In the genomic region with DNA sequence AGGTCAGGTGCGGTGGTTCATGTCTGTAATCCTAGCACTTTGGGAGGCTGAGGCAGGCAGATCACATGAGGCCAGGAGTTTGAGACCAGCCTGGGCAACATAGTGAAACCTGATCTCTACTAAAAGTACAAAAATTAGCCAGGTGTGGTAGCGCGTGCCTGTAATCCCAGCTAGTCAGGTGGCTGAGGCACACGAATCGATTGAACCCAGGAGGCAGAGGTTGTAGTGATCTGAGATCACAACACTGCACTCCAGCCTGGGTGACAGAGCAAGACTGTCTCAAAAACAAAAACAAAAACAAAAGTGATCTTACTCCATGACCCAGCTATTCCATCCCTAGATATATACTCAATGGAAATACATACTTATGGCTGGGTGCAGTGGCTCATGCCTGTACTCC, we compare ENCODE assay signal across 6 cellular contexts.
A peak's percentile ranks its signal among the peaks of the same experiment; 100 is the strongest.
DNase-seq lines count a peak whose midpoint lies in the region; ATAC-seq lines count a peak whose summit lies in the region.
"Not testable (repeated sequence)": the region's sequence is repeated elsewhere in the genome, so short reads cannot be mapped to it uniquely, and the experiment has no call there.

No MANE protein-coding gene starts in this region.

- peak overlapping the region; percentile 21 for H3K4me3 Mint-ChIP-seq in activated CD8-positive, alpha-beta memory T cell treated with anti-CD3 and anti-CD28 coated beads, Interleukin-2, amount 10 ng/mL, durations not matched to agents 7 days and 5 days
- H3K4me3 Mint-ChIP-seq in natural killer cell treated with Interleukin-12 subunit alpha and Interleukin-12 subunit beta and Interleukin-15 and Interleukin-18, amount 100 ng/mL, for 72 hours, result peak overlapping the region; percentile 2

- CTCF ChIA-PET in activated CD8-positive, alpha-beta memory T cell treated with anti-CD3 and anti-CD28 coated beads, Interleukin-2, amount 10 ng/mL, durations not matched to agents 7 days and 5 days (lab: Charles Lee), result interaction anchor here (0.9 to 1.3 kb wide), 2 partner anchors 18 to 67 kb away, joined by 3 to 4 read pairs; no protein-coding TSS in a partner anchor

- peak overlapping the region; percentile 81 for H3K27ac Mint-ChIP-seq in activated CD8-positive, alpha-beta memory T cell treated with anti-CD3 and anti-CD28 coated beads, Interleukin-2, amount 10 ng/mL, durations not matched to agents 7 days and 5 days
- peak overlapping the region; percentile 4 to 14 for H3K27ac Mint-ChIP-seq in natural killer cell treated with Interleukin-12 subunit alpha and Interleukin-12 subunit beta and Interleukin-15 and Interleukin-18, amount 100 ng/mL, for 72 hours

- peaks cover 28% of the 10 kb centered on the region for H3K27me3 Mint-ChIP-seq in activated CD8-positive, alpha-beta memory T cell treated with anti-CD3 and anti-CD28 coated beads, Interleukin-2, amount 10 ng/mL, durations not matched to agents 7 days and 5 days
- not testable (repeated sequence) for H3K27me3 Mint-ChIP-seq in natural killer cell treated with Interleukin-12 subunit alpha and Interleukin-12 subunit beta and Interleukin-15 and Interleukin-18, amount 100 ng/mL, for 72 hours

- ATAC-seq in GM18868 (IDR thresholded peaks at IDR 0.05; ENCODE audit: unreplicated experiment) (peak; percentile 43), GM19463 (IDR thresholded peaks at IDR 0.05; ENCODE audit: unreplicated experiment) (peak; percentile 41), HG02678 (IDR thresholded peaks at IDR 0.05; ENCODE audit: unreplicated experiment) (peak; percentile 20)
- peak; percentile 57 for ATAC-seq in activated CD8-positive, alpha-beta memory T cell treated with anti-CD3 and anti-CD28 coated beads, Interleukin-2, amount 10 ng/mL, durations not matched to agents 7 days and 5 days
- peak in 1 of 2 donors; percentile 48 for ATAC-seq in natural killer cell treated with Interleukin-12 subunit alpha and Interleukin-12 subunit beta and Interleukin-15 and Interleukin-18, amount 100 ng/mL, for 72 hours

- peaks cover 14% of the 10 kb centered on the region for H3K4me1 Mint-ChIP-seq in activated CD8-positive, alpha-beta memory T cell treated with anti-CD3 and anti-CD28 coated beads, Interleukin-2, amount 10 ng/mL, durations not matched to agents 7 days and 5 days
- H3K4me1 Mint-ChIP-seq in natural killer cell treated with Interleukin-12 subunit alpha and Interleukin-12 subunit beta and Interleukin-15 and Interleukin-18, amount 100 ng/mL, for 72 hours (ENCODE audit: low read depth in 2 of 2), result peaks cover 10 to 21% of the 10 kb centered on the region in 2 donors

- H3K9me3 Mint-ChIP-seq in activated CD8-positive, alpha-beta memory T cell treated with anti-CD3 and anti-CD28 coated beads, Interleukin-2, amount 10 ng/mL, durations not matched to agents 7 days and 5 days (ENCODE audit: low read depth); natural killer cell treated with Interleukin-12 subunit alpha and Interleukin-12 subunit beta and Interleukin-15 and Interleukin-18, amount 100 ng/mL, for 72 hours: not testable (repeated sequence)

- not testable (repeated sequence) for H3K36me3 Mint-ChIP-seq in activated CD8-positive, alpha-beta memory T cell treated with anti-CD3 and anti-CD28 coated beads, Interleukin-2, amount 10 ng/mL, durations not matched to agents 7 days and 5 days; natural killer cell treated with Interleukin-12 subunit alpha and Interleukin-12 subunit beta and Interleukin-15 and Interleukin-18, amount 100 ng/mL, for 72 hours

- DNase-seq in NCI-H2171 treated with DMSO at 0.1 percent for 48 hours (lab: John Stamatoyannopoulos, UW), result peak; percentile 83
- DNase-seq in activated CD8-positive, alpha-beta memory T cell treated with anti-CD3 and anti-CD28 coated beads, Interleukin-2, amount 10 ng/mL, durations not matched to agents 7 days and 5 days; natural killer cell treated with Interleukin-12 subunit alpha and Interleukin-12 subunit beta and Interleukin-15 and Interleukin-18, amount 100 ng/mL, for 72 hours (ENCODE audit: low spot score): not testable (repeated sequence)
